In the genomic region with DNA sequence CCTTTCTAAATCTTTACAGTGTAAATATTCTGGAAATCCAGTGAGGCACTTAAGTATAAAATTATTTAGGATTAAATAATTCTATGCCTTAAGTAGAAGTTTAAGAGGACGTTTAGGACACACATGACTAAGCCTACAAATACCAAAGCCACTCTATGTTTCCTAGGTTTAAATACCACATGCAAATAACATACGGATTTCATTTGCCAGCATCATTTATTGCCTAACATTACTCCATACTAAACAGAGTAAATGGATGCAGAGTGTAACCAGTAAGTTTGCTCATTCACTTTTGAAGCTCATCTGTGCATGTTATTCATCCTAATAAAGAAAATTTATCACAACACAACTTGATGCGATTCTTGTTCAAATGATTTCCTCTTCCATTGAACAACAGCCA, we compare ENCODE assay signal across 18 cellular contexts. TPM values are rescaled to one million over a fixed set of nuclear protein-coding genes. Genes with fewer than 3 reads are reported as not detected.
DNase-seq lines count a peak whose midpoint lies in the region; ATAC-seq and TF ChIP-seq lines count a peak whose summit lies in the region.
"Had no signal": no experiment of that assay in that cellular context is flagged by ENCODE, and none has a peak within 500 bp of the region (broad histone marks: within the 10 kb centered on the region; RNA-seq: fewer than 3 reads in every experiment).

No MANE protein-coding gene starts in this region.

- DNase-seq in AG08395 (ENCODE audit: low spot score): peak; percentile 11
- DNase-seq in iris pigment epithelial cell (ENCODE audit: low read depth): peak; percentile 48
- DNase-seq in SHP77 (lab: John Stamatoyannopoulos, UW): no peak
- no peak for DNase-seq in GDM1 (lab: John Stamatoyannopoulos, UW)
- DNase-seq: ACHN; activated naive CD4-positive, alpha-beta T cell treated with anti-CD3 and anti-CD28 coated beads, Interleukin-2, amount 10 ng/mL, durations not matched to agents 7 days and 5 days; activated T-cell treated with anti-CD3 and anti-CD28 coated beads, Interleukin-2, amount 50 U/mL, for 4 hours; CD8-positive, alpha-beta T cell; effector memory CD8-positive, alpha-beta T cell; hypothalamus; SJCRH30; spleen had no signal

- no peaks in the 10 kb centered on the region for H3K36me3 Mint-ChIP-seq in brain
- H3K36me3 Mint-ChIP-seq: activated naive CD4-positive, alpha-beta T cell treated with anti-CD3 and anti-CD28 coated beads, Interleukin-2, amount 10 ng/mL, durations not matched to agents 7 days and 5 days; CD8-positive, alpha-beta T cell had no signal

- H3K4me1 ChIP-seq in HUES64 (ENCODE audit: insufficient read depth, low read length): peaks cover 45% of the 10 kb centered on the region
- H3K4me1 ChIP-seq: SJCRH30 had no signal

- H3K27me3 Mint-ChIP-seq in brain: peaks cover 74% of the 10 kb centered on the region

- H3K9me3 Mint-ChIP-seq in brain: no peaks in the 10 kb centered on the region
- H3K9me3 Mint-ChIP-seq: activated naive CD4-positive, alpha-beta T cell treated with anti-CD3 and anti-CD28 coated beads, Interleukin-2, amount 10 ng/mL, durations not matched to agents 7 days and 5 days; activated T-cell treated with anti-CD3 and anti-CD28 coated beads, Interleukin-2, amount 50 U/mL, for 4 hours; CD8-positive, alpha-beta T cell; effector memory CD8-positive, alpha-beta T cell; neural crest cell had no signal

- peak overlapping the region; percentile 4 to 22 (median 11) for H3K4me3 Mint-ChIP-seq in brain
- H3K4me3 Mint-ChIP-seq: activated naive CD4-positive, alpha-beta T cell treated with anti-CD3 and anti-CD28 coated beads, Interleukin-2, amount 10 ng/mL, durations not matched to agents 7 days and 5 days; activated T-cell treated with anti-CD3 and anti-CD28 coated beads, Interleukin-2, amount 50 U/mL, for 4 hours; CD8-positive, alpha-beta T cell; effector memory CD8-positive, alpha-beta T cell; neural crest cell had no signal

- peaks cover 41% of the 10 kb centered on the region for H3K4me1 Mint-ChIP-seq in brain

- no peaks in the 10 kb centered on the region for H3K9me3 ChIP-seq in HUES64 (ENCODE audit: insufficient read depth, low read depth, low read length)
- H3K9me3 ChIP-seq: ascending aorta, SJCRH30, spleen had no signal

- peaks cover 19% of the 10 kb centered on the region for H3K27me3 ChIP-seq in HUES64 (ENCODE audit: insufficient read depth, low read length)
- H3K27me3 ChIP-seq: ascending aorta, SJCRH30 had no signal

- WGBS in HUES64: 31% methylated on average over 3 of the region's 3 CpGs

- peak overlapping the region; percentile 8; the same call in 1 of the 2 replicates for H3K9ac ChIP-seq in HUES64 (ENCODE audit: low read depth, low read length)

- H3K27ac Mint-ChIP-seq in brain: no peak overlapping the region
- H3K27ac Mint-ChIP-seq: activated naive CD4-positive, alpha-beta T cell treated with anti-CD3 and anti-CD28 coated beads, Interleukin-2, amount 10 ng/mL, durations not matched to agents 7 days and 5 days; CD8-positive, alpha-beta T cell; effector memory CD8-positive, alpha-beta T cell had no signal

- ATAC-seq in HG03520 (IDR thresholded peaks at IDR 0.05; ENCODE audit: unreplicated experiment): no peak
- ATAC-seq in HG03045 (IDR thresholded peaks at IDR 0.05; ENCODE audit: unreplicated experiment): no peak
- ATAC-seq: activated T-cell treated with anti-CD3 and anti-CD28 coated beads, Interleukin-2, amount 50 U/mL, for 4 hours; CD8-positive, alpha-beta T cell; effector memory CD8-positive, alpha-beta T cell had no signal

- no peak for TF ChIP-seq CTCF in brain (conservative IDR thresholded peaks at IDR 0.05)

- H3K27ac ChIP-seq in HUES64 (ENCODE audit: low read depth, low read length): peak overlapping the region; percentile 53; the same call in 1 of the 2 replicates
- H3K27ac ChIP-seq: ascending aorta, SJCRH30, spleen had no signal

- H3K36me3 ChIP-seq in HUES64 (ENCODE audit: insufficient read depth, low read length): no peaks in the 10 kb centered on the region
- H3K36me3 ChIP-seq: ascending aorta, SJCRH30, spleen had no signal

- H3K4me3 ChIP-seq in HUES64 (ENCODE audit: low read length): peak overlapping the region; percentile 74
- H3K4me3 ChIP-seq: ascending aorta, SJCRH30, spleen had no signal

RNA-seq across cellular contexts. Expression of a gene that starts 4.1 kb away (rescaled TPM):
- polyA plus RNA-seq in HUES64 (2013, experiment 1 of 2): 1.00 TPM
- polyA plus RNA-seq in HUES64 (2013, experiment 2 of 2): 1.2 TPM
- 0.10 TPM for polyA plus RNA-seq in brain (ENCODE audit: insufficient read depth, low read depth, low replicate concordance)

Comparison
In these comparisons a context has a peak if more than half of its experiments do, and no peak if none do; other contexts are left out.
1. DNase-seq: peak in AG08395 (single experiment) and iris pigment epithelial cell (single experiment); none in SHP77 (0 of 2) and GDM1 (single experiment).